ENCODE assay signal across 29 cellular contexts in the genomic region with DNA sequence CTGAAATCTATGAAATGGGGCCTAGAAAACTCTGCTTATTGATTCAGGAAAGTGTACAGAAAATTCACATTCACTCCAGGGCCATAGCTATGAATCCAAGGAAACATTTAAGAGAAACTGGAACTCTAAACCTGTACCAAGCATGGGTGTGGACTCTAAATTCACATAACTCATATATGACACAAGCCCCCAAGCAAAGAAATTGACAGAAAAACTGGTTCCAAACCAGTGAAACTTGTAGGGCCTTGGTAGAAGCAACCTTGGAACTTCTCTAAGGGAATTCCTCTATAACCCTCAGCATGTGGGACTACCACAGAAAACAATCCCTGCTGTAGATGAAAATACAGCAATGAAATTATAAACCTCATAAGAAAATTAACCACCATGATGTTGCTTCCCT.
"Had no signal": no experiment of that assay in that cellular context is flagged by ENCODE, and none has a peak within 500 bp of the region (broad histone marks: within the 10 kb centered on the region; RNA-seq: fewer than 3 reads in every experiment).

No MANE protein-coding gene starts in this region.

- H3K27ac Mint-ChIP-seq: naive thymus-derived CD4-positive, alpha-beta T cell; natural killer cell; nephron; neural progenitor cell; progenitor cell of endocrine pancreas; stimulated activated effector memory CD8-positive, alpha-beta T cell treated with anti-CD3 and anti-CD28 coated beads, Interleukin-12 subunit alpha, Interleukin-12 subunit beta, amount 100 ng/mL, for 72 hours; stimulated activated naive B cell treated with anti-CD40 and anti-IgM and Interleukin-4, amounts not matched to agents 10 μg/mL and 1 μg/mL and 100 μg/mL, for 72 hours; stimulated activated naive CD8-positive, alpha-beta T cell treated with anti-CD3 and anti-CD28 coated beads, Interleukin-15, Interleukin-2, amounts not matched to agents 100 ng/mL and 50 ng/mL, for 24 hours had no signal

- H3K4me3 ChIP-seq: neural progenitor cell, ovary, psoas muscle, right lobe of liver, sigmoid colon, spleen, suprapubic skin, testis, tibial artery, transverse colon, upper lobe of right lung, uterus had no signal

- H3K4me3 Mint-ChIP-seq: naive thymus-derived CD4-positive, alpha-beta T cell; natural killer cell; nephron; neural progenitor cell; stimulated activated effector memory CD8-positive, alpha-beta T cell treated with anti-CD3 and anti-CD28 coated beads, Interleukin-12 subunit alpha, Interleukin-12 subunit beta, amount 100 ng/mL, for 72 hours; stimulated activated naive B cell treated with anti-CD40 and anti-IgM and Interleukin-4, amounts not matched to agents 10 μg/mL and 1 μg/mL and 100 μg/mL, for 72 hours; stimulated activated naive CD8-positive, alpha-beta T cell treated with anti-CD3 and anti-CD28 coated beads, Interleukin-15, Interleukin-2, amounts not matched to agents 100 ng/mL and 50 ng/mL, for 24 hours had no signal

- H3K4me2 ChIP-seq: neural progenitor cell had no signal

- DNase-seq: naive thymus-derived CD4-positive, alpha-beta T cell; natural killer cell; occipital lobe; ovary; posterior cingulate gyrus; psoas muscle; right cardiac atrium; right lobe of liver; sigmoid colon; small intestine; spleen; stimulated activated CD4-positive, alpha-beta T cell treated with anti-CD3 and anti-CD28 coated beads, Interleukin-12 subunit alpha, Interleukin-12 subunit beta, amount 100 ng/mL, for 4 hours; stimulated activated CD4-positive, alpha-beta T cell treated with anti-CD3 and anti-CD28 coated beads, Interleukin-1b, Interleukin-23, amount 100 ng/mL, for 48 hours; stimulated activated CD4-positive, alpha-beta T cell treated with anti-CD3 and anti-CD28 coated beads, Interleukin-4, amount 100 ng/mL, for 24 hours; stimulated activated naive B cell treated with anti-CD40 and anti-IgM and Interleukin-4, amounts not matched to agents 10 μg/mL and 1 μg/mL and 100 μg/mL, for 72 hours; stimulated activated naive CD4-positive, alpha-beta T cell treated with Interleukin-2 at 50 U/mL for 16 hours; substantia nigra; testis; tibial artery; transverse colon; upper lobe of right lung; uterus had no signal

- H3K27ac ChIP-seq: neural progenitor cell, ovary, parathyroid adenoma, psoas muscle, right lobe of liver, sigmoid colon, spleen, suprapubic skin, testis, tibial artery, transverse colon, upper lobe of right lung, uterus had no signal

- H3K4me1 ChIP-seq: neural progenitor cell, parathyroid adenoma, psoas muscle, right lobe of liver, sigmoid colon, spleen, suprapubic skin, testis, tibial artery, transverse colon, upper lobe of right lung, uterus had no signal

- H3K27me3 Mint-ChIP-seq: naive thymus-derived CD4-positive, alpha-beta T cell; progenitor cell of endocrine pancreas; stimulated activated naive B cell treated with anti-CD40 and anti-IgM and Interleukin-4, amounts not matched to agents 10 μg/mL and 1 μg/mL and 100 μg/mL, for 72 hours; stimulated activated naive CD8-positive, alpha-beta T cell treated with anti-CD3 and anti-CD28 coated beads, Interleukin-15, Interleukin-2, amounts not matched to agents 100 ng/mL and 50 ng/mL, for 24 hours had no signal

- H3K79me2 ChIP-seq: parathyroid adenoma had no signal

- H3K9ac ChIP-seq: neural progenitor cell, parathyroid adenoma had no signal

- H2AFZ ChIP-seq: neural progenitor cell, parathyroid adenoma had no signal

- H3K9me3 ChIP-seq: ovary, psoas muscle, right lobe of liver, sigmoid colon, spleen, suprapubic skin, testis, tibial artery, transverse colon, upper lobe of right lung, uterus had no signal

- ATAC-seq: naive thymus-derived CD4-positive, alpha-beta T cell; natural killer cell; psoas muscle; right cardiac atrium; right lobe of liver; stimulated activated effector memory CD8-positive, alpha-beta T cell treated with anti-CD3 and anti-CD28 coated beads, Interleukin-12 subunit alpha, Interleukin-12 subunit beta, amount 100 ng/mL, for 72 hours; stimulated activated naive B cell treated with anti-CD40 and anti-IgM and Interleukin-4, amounts not matched to agents 10 μg/mL and 1 μg/mL and 100 μg/mL, for 72 hours; upper lobe of right lung had no signal

- H3K36me3 ChIP-seq: neural progenitor cell, ovary, right lobe of liver, sigmoid colon, spleen, suprapubic skin, tibial artery, transverse colon, upper lobe of right lung, uterus had no signal

- H3K4me1 Mint-ChIP-seq: naive thymus-derived CD4-positive, alpha-beta T cell; natural killer cell; nephron; neural progenitor cell; stimulated activated effector memory CD8-positive, alpha-beta T cell treated with anti-CD3 and anti-CD28 coated beads, Interleukin-12 subunit alpha, Interleukin-12 subunit beta, amount 100 ng/mL, for 72 hours; stimulated activated naive B cell treated with anti-CD40 and anti-IgM and Interleukin-4, amounts not matched to agents 10 μg/mL and 1 μg/mL and 100 μg/mL, for 72 hours had no signal

- H3K27me3 ChIP-seq: neural progenitor cell, ovary, right lobe of liver, sigmoid colon, suprapubic skin, testis, tibial artery, transverse colon, upper lobe of right lung, uterus had no signal

- H3K9me3 Mint-ChIP-seq: stimulated activated naive CD8-positive, alpha-beta T cell treated with anti-CD3 and anti-CD28 coated beads, Interleukin-15, Interleukin-2, amounts not matched to agents 100 ng/mL and 50 ng/mL, for 24 hours had no signal
